Comparison of ENCODE assay signal across 11 cellular contexts in the genomic region with DNA sequence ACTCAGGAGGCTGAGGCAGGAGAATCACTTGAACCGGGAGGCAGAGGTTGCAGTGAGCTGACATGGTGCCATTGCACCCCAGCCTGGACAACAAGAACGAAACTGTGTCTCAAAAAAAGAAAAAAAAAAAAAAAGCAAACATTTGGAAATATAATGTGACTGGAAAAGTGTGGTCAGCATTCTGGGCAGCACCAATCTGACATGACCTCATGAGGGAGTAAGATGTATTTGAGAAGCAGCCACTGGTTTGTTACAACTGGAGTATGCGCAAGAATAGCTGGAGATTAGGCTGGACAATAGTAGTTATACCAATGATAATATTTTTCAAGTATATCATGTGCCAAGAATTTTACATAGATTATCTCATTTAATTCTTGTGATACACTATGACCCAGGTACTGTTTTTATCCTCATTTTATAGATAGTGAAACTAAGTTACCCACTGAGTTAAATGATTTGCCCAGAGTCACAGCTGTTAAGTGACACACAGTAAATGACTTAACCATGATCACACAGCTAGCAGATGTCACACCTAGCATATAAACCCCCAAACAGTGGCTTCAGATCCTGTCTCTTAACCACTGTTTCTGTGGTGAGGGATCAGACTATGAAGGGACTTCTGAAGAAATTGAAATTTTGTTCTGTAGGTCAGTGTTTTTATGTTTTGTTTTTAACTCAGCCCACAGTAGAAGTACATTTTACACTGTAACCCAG. TPM values are rescaled to one million over a fixed set of nuclear protein-coding genes. Genes with fewer than 3 reads are reported as not detected.
DNase-seq lines count a peak whose midpoint lies in the region; ATAC-seq and TF ChIP-seq lines count a peak whose summit lies in the region.
"Had no signal": no experiment of that assay in that cellular context is flagged by ENCODE, and none has a peak within 500 bp of the region (broad histone marks: within the 10 kb centered on the region; RNA-seq: fewer than 3 reads in every experiment).

No MANE protein-coding gene starts in this region.

- H3K9me3 ChIP-seq in SJCRH30 (replicated peaks), result no peaks in the 10 kb centered on the region

- peak; percentile 84 for ATAC-seq in GM21786 (IDR thresholded peaks at IDR 0.05; ENCODE audit: unreplicated experiment)
- ATAC-seq: foreskin keratinocyte had no signal

- DNase-seq in GM13977 (ENCODE audit: low spot score), result peak; percentile 27
- peak; percentile 53 for DNase-seq in OCI-M1 (lab: John Stamatoyannopoulos, UW)
- DNase-seq in lung microvascular endothelial cell (ENCODE audit: low read depth in 2 of 2), result peak; percentile 31 to 74
- no peak for DNase-seq in GM19238 (ENCODE audit: insufficient read length, low spot score)
- no peak for DNase-seq in SJCRH30
- DNase-seq in T-helper 2 cell treated with Interferon-gamma antibody and Interleukin-4, amounts not matched to agents 5 μg/mL and 100 μg/mL, for 36 hours (ENCODE audit: low spot score), result no peak
- no peak for DNase-seq in NCI-H146 treated with DMSO at 0.1 percent for 48 hours (lab: John Stamatoyannopoulos, UW; ENCODE audit: unreplicated experiment)
- DNase-seq: foreskin keratinocyte had no signal

- no peak overlapping the region for H3K4me3 ChIP-seq in SJCRH30

- TF ChIP-seq CTCF in GM13977 (IDR thresholded peaks at IDR 0.05; ENCODE audit: extremely low read depth, insufficient read depth, missing control alignments), result no peak

- 0 out of 2 replicates have a peak, but pooled peaks cover 2% of the 10 kb centered on the region for H3K4me1 ChIP-seq in SJCRH30

- H3K4me3 Mint-ChIP-seq in T-helper 2 cell treated with Interferon-gamma antibody and Interleukin-4, amounts not matched to agents 5 μg/mL and 100 μg/mL, for 36 hours, result no peak overlapping the region
- H3K4me3 Mint-ChIP-seq: stimulated activated naive CD8-positive, alpha-beta T cell treated with anti-CD3 and anti-CD28 coated beads, Interleukin-15, Interleukin-2, amounts not matched to agents 100 ng/mL and 50 ng/mL, for 24 hours had no signal

- H3K36me3 Mint-ChIP-seq in T-helper 2 cell treated with Interferon-gamma antibody and Interleukin-4, amounts not matched to agents 5 μg/mL and 100 μg/mL, for 36 hours (ENCODE audit: low read depth), result no peaks in the 10 kb centered on the region

- H3K4me1 Mint-ChIP-seq in T-helper 2 cell treated with Interferon-gamma antibody and Interleukin-4, amounts not matched to agents 5 μg/mL and 100 μg/mL, for 36 hours (ENCODE audit: low read depth), result peaks cover 12% of the 10 kb centered on the region

- H3K27ac ChIP-seq in SJCRH30, result no peak overlapping the region
- H3K27ac ChIP-seq: foreskin keratinocyte, parathyroid adenoma had no signal

- in situ Hi-C loops in GM13977 (cut with MboI; ENCODE audit: low pct_unique_long_range_greater_than_20kb, low sequenced_read_pairs, unreplicated experiment), result no loop called here

- H3K27me3 ChIP-seq in SJCRH30, result no peaks in the 10 kb centered on the region
- H3K27me3 ChIP-seq: foreskin keratinocyte had no signal

- H3K27ac Mint-ChIP-seq in T-helper 2 cell treated with Interferon-gamma antibody and Interleukin-4, amounts not matched to agents 5 μg/mL and 100 μg/mL, for 36 hours, result no peak overlapping the region
- H3K27ac Mint-ChIP-seq: stimulated activated naive CD8-positive, alpha-beta T cell treated with anti-CD3 and anti-CD28 coated beads, Interleukin-15, Interleukin-2, amounts not matched to agents 100 ng/mL and 50 ng/mL, for 24 hours had no signal

- no peaks in the 10 kb centered on the region for H3K9me3 Mint-ChIP-seq in T-helper 2 cell treated with Interferon-gamma antibody and Interleukin-4, amounts not matched to agents 5 μg/mL and 100 μg/mL, for 36 hours
- H3K9me3 Mint-ChIP-seq: stimulated activated naive CD8-positive, alpha-beta T cell treated with anti-CD3 and anti-CD28 coated beads, Interleukin-15, Interleukin-2, amounts not matched to agents 100 ng/mL and 50 ng/mL, for 24 hours had no signal

- H3K27me3 Mint-ChIP-seq in T-helper 2 cell treated with Interferon-gamma antibody and Interleukin-4, amounts not matched to agents 5 μg/mL and 100 μg/mL, for 36 hours (ENCODE audit: low read depth), result no peaks in the 10 kb centered on the region
- H3K27me3 Mint-ChIP-seq: stimulated activated naive CD8-positive, alpha-beta T cell treated with anti-CD3 and anti-CD28 coated beads, Interleukin-15, Interleukin-2, amounts not matched to agents 100 ng/mL and 50 ng/mL, for 24 hours had no signal

- peaks cover 4% of the 10 kb centered on the region; the same call in 1 of the 2 replicates for H3K36me3 ChIP-seq in SJCRH30

RNA-seq across cellular contexts. Expression of gene MCU, which starts 11.1 kb away (rescaled TPM):
- total RNA-seq in lung microvascular endothelial cell, result 22.0 and 30.3 TPM in 2 replicates
- 51.2 and 53.7 TPM in 2 replicates for total RNA-seq in SJCRH30 (2014; rRNA removed; shearing (Covaris generic))

Comparison
In these comparisons a context has a peak if more than half of its experiments do, and no peak if none do; other contexts are left out.
1. DNase-seq: peak in GM13977 (single experiment), OCI-M1 (single experiment) and lung microvascular endothelial cell (2 of 2); none in GM19238 (single experiment), SJCRH30 (0 of 2), T-helper 2 cell treated with Interferon-gamma antibody and Interleukin-4, amounts not matched to agents 5 μg/mL and 100 μg/mL, for 36 hours (single experiment) and NCI-H146 treated with DMSO at 0.1 percent for 48 hours (single experiment).